ENCODE assay signal across 2 cellular contexts in genomic region chr17:58328195-58329034, GRCh38.
TF ChIP-seq lines count a peak whose summit lies in the region.

Gene TSPOAP1 (minus strand): TSS chr17:58328795. CDS start chr17:58327920, 875 bp downstream.

TF ChIP-seq in GM23338, 12 proteins besides CTCF, POLR2A, EP300 and RAD21:
- no peak for TF ChIP-seq POLR2AphosphoS5 (IDR thresholded peaks at IDR 0.05; ENCODE audit: low read depth)
- TF ChIP-seq CREB1 (CRISPR knock-in tag; IDR thresholded peaks at IDR 0.05; ENCODE audit: low read depth) = 0 out of 2 replicates have a peak, but pooled peaks have one; percentile 11

TF ChIP-seq in GM12878, 131 proteins besides CTCF, POLR2A, EP300 and RAD21 (continues in another document):
- TF ChIP-seq MTA3 (IDR thresholded peaks at IDR 0.05; ENCODE audit: borderline replicate concordance, low read length) (no peak), MTA2 (IDR thresholded peaks at IDR 0.05; ENCODE audit: low read depth) (no peak), USF1 (IDR thresholded peaks at IDR 0.05; ENCODE audit: borderline replicate concordance, extremely low read length, insufficient read depth, low read depth, low read length) (no peak), BACH1 (IDR thresholded peaks at IDR 0.05; ENCODE audit: borderline replicate concordance) (peak; percentile 87), CREM (IDR thresholded peaks at IDR 0.05; ENCODE audit: low read depth) (peak; percentile 67), SMAD5 (IDR thresholded peaks at IDR 0.05; ENCODE audit: low read depth) (no peak), FOXK2 (IDR thresholded peaks at IDR 0.05) (0 out of 2 replicates have a peak, but pooled peaks have one; percentile 24), NRF1 (conservative IDR thresholded peaks at IDR 0.05; ENCODE audit: low read depth, low read length) (no peak), SP1 (IDR thresholded peaks at IDR 0.05; ENCODE audit: low read depth, low read length) (peak; percentile 14), RBBP5 (conservative IDR thresholded peaks at IDR 0.05) (no peak), BCL3 (IDR thresholded peaks at IDR 0.05; ENCODE audit: borderline replicate concordance, insufficient read depth, low read depth, low read length, poor library complexity, severe bottlenecking) (peak; percentile 36), BCLAF1 (IDR thresholded peaks at IDR 0.05) (no peak), CUX1 (IDR thresholded peaks at IDR 0.05; ENCODE audit: insufficient replicate concordance, low read depth, low read length) (no peak), SREBF1 (IDR thresholded peaks at IDR 0.05; ENCODE audit: low read length) (no peak), ETV6 (conservative IDR thresholded peaks at IDR 0.05 in 1 of 2, IDR thresholded peaks at IDR 0.05 in 1 of 2; ENCODE audit: borderline replicate concordance in 1 of 2, low read depth in 1 of 2) (no peak), HDGF (IDR thresholded peaks at IDR 0.05) (peak; percentile 99), ZBTB33 (IDR thresholded peaks at IDR 0.05) (no peak), SUPT20H (IDR thresholded peaks at IDR 0.05; ENCODE audit: borderline replicate concordance, control insufficient read depth, low read depth, low read length) (no peak), MAX (IDR thresholded peaks at IDR 0.05; ENCODE audit: low read depth, low read length) (peak; percentile 65; the same call in 1 of the 2 replicates), E2F8 (IDR thresholded peaks at IDR 0.05; ENCODE audit: low read depth, partially characterized antibody) (no peak), IRF4 (IDR thresholded peaks at IDR 0.05; ENCODE audit: low read depth, low read length) (peak; percentile 60; the same call in 1 of the 2 replicates), ZBTB11 (CRISPR knock-in tag; IDR thresholded peaks at IDR 0.05) (peak; percentile 3; the same call in 1 of the 2 replicates), ZBTB40 (IDR thresholded peaks at IDR 0.05; ENCODE audit: borderline replicate concordance) (no peak), ESRRA (IDR thresholded peaks at IDR 0.05; ENCODE audit: low read length) (0 out of 2 replicates have a peak, but pooled peaks have one; percentile 32), SMARCA5 (IDR thresholded peaks at IDR 0.05) (peak; percentile 25; the same call in 1 of the 2 replicates), SUZ12 (IDR thresholded peaks at IDR 0.05; ENCODE audit: unreplicated experiment) (no peak), KLF5 (IDR thresholded peaks at IDR 0.05; ENCODE audit: partially characterized antibody) (peak; percentile 79)
